ENCODE assay signal across 15 cellular contexts in genomic region chr1:212477680-212478466, GRCh38. TPM values are rescaled to one million over a fixed set of nuclear protein-coding genes. Genes with fewer than 3 reads are reported as not detected.
DNase-seq lines count a peak whose midpoint lies in the region; ATAC-seq and TF ChIP-seq lines count a peak whose summit lies in the region.
"Had no signal": no experiment of that assay in that cellular context is flagged by ENCODE, and none has a peak within 500 bp of the region (broad histone marks: within the 10 kb centered on the region; RNA-seq: fewer than 3 reads in every experiment).

No MANE protein-coding gene starts in this region.

- H3K4me1 ChIP-seq in IMR-90 (ENCODE audit: control insufficient read depth, insufficient read depth, low read length) = peaks cover 8% of the 10 kb centered on the region
- H3K4me1 ChIP-seq in colonic mucosa = no peaks in the 10 kb centered on the region
- peaks cover 6 to 14% of the 10 kb centered on the region in 2 donors for H3K4me1 ChIP-seq in mucosa of rectum (ENCODE audit: control insufficient read depth in 2 of 2, insufficient read depth in 2 of 2, low read length in 2 of 2)
- no peaks in the 10 kb centered on the region for H3K4me1 ChIP-seq in OCI-LY7 (ENCODE audit: insufficient read depth, low read length, poor library complexity, severe bottlenecking)

- no peak overlapping the region for H2BK5ac ChIP-seq in IMR-90 (ENCODE audit: low read depth, low read length, poor library complexity, severe bottlenecking)

- no peak overlapping the region for H2AFZ ChIP-seq in IMR-90 (replicated peaks; ENCODE audit: low read length, poor library complexity)
- H2AFZ ChIP-seq in OCI-LY7 (ENCODE audit: low read length) = no peak overlapping the region

- in situ Hi-C loops in IMR-90 (cut with MboI; ENCODE audit: low sequenced_read_pairs) = loop anchor here (5.0 kb wide), 1 partner anchor 299 kb away; no protein-coding TSS in a partner anchor

- dilution Hi-C loops in IMR-90 (cut with HindIII; ENCODE audit: low sequenced_read_pairs, unreplicated experiment) = no loop called here

- no peak overlapping the region for H2BK20ac ChIP-seq in IMR-90 (ENCODE audit: low read depth, low read length)

- H3K4me3 ChIP-seq in IMR-90 (ENCODE audit: insufficient read depth, low read depth, low read length) (no peak overlapping the region), colonic mucosa (no peak overlapping the region), mucosa of rectum (ENCODE audit: low read length in 2 of 2) (peak overlapping the region in 1 of 2 donors; percentile 50), OCI-LY7 (ENCODE audit: low read depth, low read length, poor library complexity, severe bottlenecking) (no peak overlapping the region)
- H3K4me3 ChIP-seq: heart right ventricle, spleen, upper lobe of left lung had no signal

- no peak overlapping the region for H4K5ac ChIP-seq in IMR-90 (ENCODE audit: low read depth, low read length)

- peak overlapping the region; percentile 27; the same call in 1 of the 2 replicates for H2BK120ac ChIP-seq in IMR-90 (ENCODE audit: low read depth, low read length)

- no peak for TF ChIP-seq POLR2A in IMR-90 (IDR thresholded peaks at IDR 0.05; ENCODE audit: low read depth, low read length)

- H3K27me3 ChIP-seq in IMR-90 (ENCODE audit: control insufficient read depth, insufficient read depth, low read length) (peaks cover 4% of the 10 kb centered on the region; the same call in 1 of the 2 replicates), colonic mucosa (no peaks in the 10 kb centered on the region), mucosa of rectum (ENCODE audit: control insufficient read depth in 2 of 2, insufficient read depth in 2 of 2, low read length in 2 of 2) (no peaks in the 10 kb centered on the region)
- H3K27me3 ChIP-seq: upper lobe of left lung had no signal

- H3K9me2 ChIP-seq in OCI-LY7 (ENCODE audit: insufficient read depth, low read length) = no peaks in the 10 kb centered on the region

- no peak overlapping the region for H3K9ac ChIP-seq in IMR-90 (ENCODE audit: low read depth, low read length)
- H3K9ac ChIP-seq in colonic mucosa (ENCODE audit: low read depth in 2 of 2, low read length in 2 of 2) = no peak overlapping the region
- H3K9ac ChIP-seq in mucosa of rectum (ENCODE audit: low read depth in 1 of 2, low read length in 2 of 2) = peak overlapping the region; percentile 54 to 56

- H3K9me3 Mint-ChIP-seq in progenitor cell of endocrine pancreas (ENCODE audit: low read depth) = no peaks in the 10 kb centered on the region
- H3K9me3 Mint-ChIP-seq: IgD-negative memory B cell; stimulated activated naive B cell treated with anti-CD40 and anti-IgM and Interleukin-4, amounts not matched to agents 10 μg/mL and 1 μg/mL and 100 μg/mL, for 72 hours had no signal

- CTCF ChIA-PET in IMR-90 (lab: Yijun Ruan, JAX) (interaction anchor here (0.6 to 1.4 kb wide), 10 partner anchors 11 to 308 kb away, joined by 3 to 12 read pairs (median 4); partner anchors contain the start of gene ATF3), OCI-LY7 (lab: Charles Lee; ENCODE audit: unreplicated experiment) (interaction anchor here (1.0 to 1.5 kb wide), 4 partner anchors 19 to 187 kb away, joined by 3 to 10 read pairs (median 6); no protein-coding TSS in a partner anchor)

- peaks cover 6% of the 10 kb centered on the region for H3K9me1 ChIP-seq in IMR-90 (ENCODE audit: insufficient read depth, low read length)

- H3K18ac ChIP-seq in IMR-90 (ENCODE audit: low read depth, low read length) = no peak overlapping the region

- no peak overlapping the region for H3K27ac Mint-ChIP-seq in progenitor cell of endocrine pancreas
- H3K27ac Mint-ChIP-seq: stimulated activated naive B cell treated with anti-CD40 and anti-IgM and Interleukin-4, amounts not matched to agents 10 μg/mL and 1 μg/mL and 100 μg/mL, for 72 hours had no signal

- no peak for ATAC-seq in IMR-90 (ENCODE audit: low read depth)

- H4K91ac ChIP-seq in IMR-90 (ENCODE audit: insufficient read depth, low read depth, low read length) = no peak overlapping the region

- peak; percentile 54 for DNase-seq in DMS53 (lab: John Stamatoyannopoulos, UW)
- no peak for DNase-seq in DMS53 treated with DMSO at 0.1 percent for 48 hours (lab: John Stamatoyannopoulos, UW; ENCODE audit: unreplicated experiment)
- no peak for DNase-seq in IMR-90
- DNase-seq in colonic mucosa = peak; percentile 45
- DNase-seq in anterior cingulate cortex (lab: John Stamatoyannopoulos, UW) = no peak
- no peak for DNase-seq in OCI-LY7 (ENCODE audit: low spot score)
- DNase-seq in progenitor cell of endocrine pancreas (ENCODE audit: low spot score, unreplicated experiment) = no peak
- DNase-seq: activated gamma-delta T cell had no signal

- H3K36me3 ChIP-seq in IMR-90 (ENCODE audit: control insufficient read depth, insufficient read depth, low read length) (no peaks in the 10 kb centered on the region), colonic mucosa (no peaks in the 10 kb centered on the region), mucosa of rectum (ENCODE audit: control insufficient read depth in 2 of 2, insufficient read depth in 2 of 2, low read length in 2 of 2) (no peaks in the 10 kb centered on the region), OCI-LY7 (ENCODE audit: insufficient read depth, low read length) (no peaks in the 10 kb centered on the region)
- H3K36me3 ChIP-seq: heart right ventricle, spleen, upper lobe of left lung had no signal

- TF ChIP-seq RAD21 in IMR-90 (IDR thresholded peaks at IDR 0.05; ENCODE audit: low read length) = no peak

- H2AK5ac ChIP-seq in IMR-90 (ENCODE audit: low read depth, low read length) = no peak overlapping the region

- H3K79me2 ChIP-seq in OCI-LY7 (ENCODE audit: insufficient read depth, low read depth, low read length) = no peaks in the 10 kb centered on the region

- H3K27ac ChIP-seq in IMR-90 (ENCODE audit: insufficient read depth, low read length) = no peak overlapping the region
- H3K27ac ChIP-seq in colonic mucosa = peak overlapping the region; percentile 69
- H3K27ac ChIP-seq in mucosa of rectum (ENCODE audit: low read depth in 2 of 2, low read length in 2 of 2) = peak overlapping the region; percentile 59 to 84
- no peak overlapping the region for H3K27ac ChIP-seq in OCI-LY7 (ENCODE audit: low read depth, low read length, poor library complexity, severe bottlenecking)
- H3K27ac ChIP-seq: heart right ventricle, spleen, upper lobe of left lung had no signal

- H2BK15ac ChIP-seq in IMR-90 (ENCODE audit: low read depth, low read length) = no peak overlapping the region

- no CpG with 5 or more reads among the region's 8 CpGs for WGBS in IMR-90 (ENCODE audit: extremely low coverage in 2 of 2, insufficient read length in 1 of 2), 2 experiments

- no peak overlapping the region for H4K8ac ChIP-seq in IMR-90 (ENCODE audit: low read depth in 2 of 2, low read length in 2 of 2)

- no peak overlapping the region for H3K14ac ChIP-seq in IMR-90 (replicated peaks; ENCODE audit: low read depth, low read length)

- no peaks in the 10 kb centered on the region for H3K4me1 Mint-ChIP-seq in progenitor cell of endocrine pancreas (ENCODE audit: low read depth)

- H4K20me1 ChIP-seq in IMR-90 (ENCODE audit: insufficient read depth, low read length) = no peaks in the 10 kb centered on the region
- no peaks in the 10 kb centered on the region for H4K20me1 ChIP-seq in OCI-LY7 (ENCODE audit: insufficient read depth, low read length)

- intact Hi-C loops in IMR-90 (cut with micrococcal nuclease) = loop anchor here (1.0 to 10.0 kb wide), 7 partner anchors 79 to 517 kb away; partner anchors contain the start of gene ATF3
- intact Hi-C loops in colonic mucosa (cut with DNase I) = loop anchor here (2.0 to 10.0 kb wide), 2 partner anchors 131 to 277 kb away; partner anchors contain the start of gene ATF3
- intact Hi-C loops in OCI-LY7 (cut with micrococcal nuclease; ENCODE audit: unreplicated experiment) = loop anchor here (2.0 to 5.0 kb wide), 4 partner anchors 129 to 517 kb away; partner anchors contain the start of gene ATF3

- BruUV-seq in IMR-90 (replicated peaks; lab: Mats Ljungman, UMichigan) (no TSS peak), OCI-LY7 (replicated peaks; lab: Mats Ljungman, UMichigan) (no TSS peak)

- H2AK9ac ChIP-seq in IMR-90 (replicated peaks; ENCODE audit: low read depth, low read length, poor library complexity) = no peak overlapping the region

- H3K9me3 ChIP-seq in IMR-90 (ENCODE audit: control insufficient read depth, insufficient read depth, low read length) (no peaks in the 10 kb centered on the region), colonic mucosa (no peaks in the 10 kb centered on the region), mucosa of rectum (ENCODE audit: control insufficient read depth in 2 of 2, low read length in 2 of 2) (no peaks in the 10 kb centered on the region), OCI-LY7 (ENCODE audit: low read length) (no peaks in the 10 kb centered on the region)
- H3K9me3 ChIP-seq: heart right ventricle, spleen, upper lobe of left lung had no signal

- no peaks in the 10 kb centered on the region for H3K36me3 Mint-ChIP-seq in progenitor cell of endocrine pancreas (ENCODE audit: insufficient read depth)
- H3K36me3 Mint-ChIP-seq: brain; IgD-negative memory B cell; stimulated activated naive B cell treated with anti-CD40 and anti-IgM and Interleukin-4, amounts not matched to agents 10 μg/mL and 1 μg/mL and 100 μg/mL, for 72 hours had no signal

- peaks cover 11% of the 10 kb centered on the region for H3K27me3 Mint-ChIP-seq in progenitor cell of endocrine pancreas

- H3K4me2 ChIP-seq in IMR-90 (ENCODE audit: low read depth, low read length) (no peak overlapping the region), OCI-LY7 (ENCODE audit: low read length) (no peak overlapping the region)

- H3K79me1 ChIP-seq in IMR-90 (ENCODE audit: low read depth in 1 of 2, low read length in 2 of 2) = no peaks in the 10 kb centered on the region

- no peak overlapping the region for H3K4me3 Mint-ChIP-seq in progenitor cell of endocrine pancreas (ENCODE audit: low read depth)

- H3K23ac ChIP-seq in IMR-90 (ENCODE audit: low read depth, low read length) = no peak overlapping the region

- POLR2A ChIA-PET in IMR-90 (lab: Charles Lee; ENCODE audit: unreplicated experiment) = no interaction called here
- POLR2A ChIA-PET in OCI-LY7 (lab: Charles Lee) = interaction anchor here (0.7 to 1.5 kb wide), 3 partner anchors 12 to 467 kb away, joined by 3 read pairs; no protein-coding TSS in a partner anchor

- TF ChIP-seq CTCF in IMR-90 (conservative IDR thresholded peaks at IDR 0.05; ENCODE audit: low read depth, low read length) (no peak), colonic mucosa (IDR thresholded peaks at IDR 0.05) (no peak), OCI-LY7 (conservative IDR thresholded peaks at IDR 0.05; ENCODE audit: low read length) (no peak), progenitor cell of endocrine pancreas (IDR thresholded peaks at IDR 0.05; ENCODE audit: unreplicated experiment) (no peak)

- H3K4ac ChIP-seq in IMR-90 (ENCODE audit: low read depth, low read length) = no peak overlapping the region

- no peak overlapping the region for H3K56ac ChIP-seq in IMR-90 (ENCODE audit: extremely low read depth, insufficient read depth, low read length)

RNA-seq across cellular contexts. Expression of gene NENF, which starts 45.2 kb away (rescaled TPM):
- total RNA-seq in IMR-90 (2012; rRNA removed) (15.0 and 16.0 TPM in 2 replicates), colonic mucosa (10 to 100 TPM; 43.4 to 43.9 TPM), OCI-LY7 (2022) (12.7 and 15.0 TPM in 2 replicates), progenitor cell of endocrine pancreas (26.6 and 30.2 TPM in 2 replicates)
- 40.4 and 50.6 TPM in 2 replicates for polyA plus RNA-seq in IMR-90 (2012; rRNA removed)
- polyA plus RNA-seq in IMR-90 (2012; cell fraction: cytosol; rRNA removed) = 42.0 and 55.1 TPM in 2 replicates
- 11.2 and 13.0 TPM in 2 replicates for polyA plus RNA-seq in IMR-90 (2012; cell fraction: nucleus; rRNA removed; ENCODE audit: low replicate concordance)
- total RNA-seq in OCI-LY7 (2014; rRNA removed; shearing (Covaris generic)) = 12.9 and 15.5 TPM in 2 replicates

Comparison
In these comparisons a context has a peak if more than half of its experiments do, and no peak if none do; other contexts are left out.
1. DNase-seq: peak in DMS53 (single experiment) and colonic mucosa (single experiment); none in DMS53 treated with DMSO at 0.1 percent for 48 hours (single experiment), IMR-90 (single experiment), anterior cingulate cortex (0 of 58), OCI-LY7 (single experiment) and progenitor cell of endocrine pancreas (single experiment).
2. H3K27ac ChIP-seq: peak in colonic mucosa (single experiment) and mucosa of rectum (2 of 2); none in IMR-90 (single experiment) and OCI-LY7 (single experiment).
3. H3K9ac ChIP-seq: peak in mucosa of rectum (2 of 2); none in IMR-90 (single experiment) and colonic mucosa (0 of 2).